2 cellular contexts compared by ENCODE assay signal in the genomic region with DNA sequence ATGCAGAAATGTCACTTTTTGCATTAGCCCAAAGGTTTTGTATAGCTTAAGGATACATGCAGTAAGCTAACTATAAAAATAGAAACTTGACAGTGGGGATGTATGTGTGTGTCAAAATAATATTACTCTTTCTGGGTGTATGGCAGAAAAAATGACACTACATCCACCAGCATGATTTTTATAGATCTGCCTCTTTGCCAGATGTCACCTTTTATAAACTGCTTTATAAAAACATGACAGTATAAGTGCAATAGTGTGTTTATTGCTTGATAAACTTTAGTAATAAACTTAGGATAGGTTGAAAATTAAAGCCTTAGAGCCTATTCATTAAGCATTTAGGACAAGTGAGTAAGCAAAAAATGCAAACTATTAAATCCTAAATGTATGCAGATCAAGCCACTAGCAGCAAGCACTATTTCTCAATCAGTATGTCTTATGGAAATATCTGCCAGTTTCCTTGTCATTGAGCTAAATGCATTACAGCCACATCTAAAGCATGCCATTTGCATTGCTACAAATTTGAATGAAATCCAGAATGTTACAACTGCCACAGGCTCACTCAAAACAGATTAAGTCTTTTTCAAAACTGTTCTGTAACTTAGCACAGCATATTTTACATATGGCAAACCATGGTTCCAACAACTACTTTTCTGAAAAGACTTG.
TF ChIP-seq lines count a peak whose summit lies in the region.

No MANE protein-coding gene starts in this region.

TF ChIP-seq in neural cell, 6 proteins besides CTCF, POLR2A, EP300 and RAD21:
- TF ChIP-seq POLR2AphosphoS5 (IDR thresholded peaks at IDR 0.05): peak; percentile 70
- TF ChIP-seq, protein P1, sequence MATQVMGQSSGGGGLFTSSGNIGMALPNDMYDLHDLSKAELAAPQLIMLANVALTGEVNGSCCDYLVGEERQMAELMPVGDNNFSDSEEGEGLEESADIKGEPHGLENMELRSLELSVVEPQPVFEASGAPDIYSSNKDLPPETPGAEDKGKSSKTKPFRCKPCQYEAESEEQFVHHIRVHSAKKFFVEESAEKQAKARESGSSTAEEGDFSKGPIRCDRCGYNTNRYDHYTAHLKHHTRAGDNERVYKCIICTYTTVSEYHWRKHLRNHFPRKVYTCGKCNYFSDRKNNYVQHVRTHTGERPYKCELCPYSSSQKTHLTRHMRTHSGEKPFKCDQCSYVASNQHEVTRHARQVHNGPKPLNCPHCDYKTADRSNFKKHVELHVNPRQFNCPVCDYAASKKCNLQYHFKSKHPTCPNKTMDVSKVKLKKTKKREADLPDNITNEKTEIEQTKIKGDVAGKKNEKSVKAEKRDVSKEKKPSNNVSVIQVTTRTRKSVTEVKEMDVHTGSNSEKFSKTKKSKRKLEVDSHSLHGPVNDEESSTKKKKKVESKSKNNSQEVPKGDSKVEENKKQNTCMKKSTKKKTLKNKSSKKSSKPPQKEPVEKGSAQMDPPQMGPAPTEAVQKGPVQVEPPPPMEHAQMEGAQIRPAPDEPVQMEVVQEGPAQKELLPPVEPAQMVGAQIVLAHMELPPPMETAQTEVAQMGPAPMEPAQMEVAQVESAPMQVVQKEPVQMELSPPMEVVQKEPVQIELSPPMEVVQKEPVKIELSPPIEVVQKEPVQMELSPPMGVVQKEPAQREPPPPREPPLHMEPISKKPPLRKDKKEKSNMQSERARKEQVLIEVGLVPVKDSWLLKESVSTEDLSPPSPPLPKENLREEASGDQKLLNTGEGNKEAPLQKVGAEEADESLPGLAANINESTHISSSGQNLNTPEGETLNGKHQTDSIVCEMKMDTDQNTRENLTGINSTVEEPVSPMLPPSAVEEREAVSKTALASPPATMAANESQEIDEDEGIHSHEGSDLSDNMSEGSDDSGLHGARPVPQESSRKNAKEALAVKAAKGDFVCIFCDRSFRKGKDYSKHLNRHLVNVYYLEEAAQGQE (IDR thresholded peaks at IDR 0.05; ENCODE audit: borderline replicate concordance): no peak

TF ChIP-seq in HepG2, 621 proteins besides CTCF, POLR2A, EP300 and RAD21:
- TF ChIP-seq PRPF4 (IDR thresholded peaks at IDR 0.05; ENCODE audit: low read depth, low read length, poor library complexity, severe bottlenecking) (no peak), MYC (CRISPR knock-in tag; IDR thresholded peaks at IDR 0.05; ENCODE audit: borderline replicate concordance) (no peak), BHLHE40 (IDR thresholded peaks at IDR 0.05; ENCODE audit: low read length) (no peak), ZNF235 (CRISPR knock-in tag; IDR thresholded peaks at IDR 0.05; ENCODE audit: borderline replicate concordance) (no peak), TCF7L2 (IDR thresholded peaks at IDR 0.05; ENCODE audit: low read depth, low read length) (no peak), ZZZ3 (CRISPR knock-in tag; IDR thresholded peaks at IDR 0.05; ENCODE audit: borderline replicate concordance) (no peak), AHR (CRISPR knock-in tag; IDR thresholded peaks at IDR 0.05) (no peak), HNRNPH1 (optimal IDR thresholded peaks at IDR 0.05; ENCODE audit: low read depth, low read length) (no peak), ZNF530 (CRISPR knock-in tag; IDR thresholded peaks at IDR 0.05; ENCODE audit: low read depth) (no peak), ZNF781 (CRISPR knock-in tag; IDR thresholded peaks at IDR 0.05; ENCODE audit: borderline replicate concordance, not compliant biosample characterization) (no peak)
- TF ChIP-seq, protein P2, sequence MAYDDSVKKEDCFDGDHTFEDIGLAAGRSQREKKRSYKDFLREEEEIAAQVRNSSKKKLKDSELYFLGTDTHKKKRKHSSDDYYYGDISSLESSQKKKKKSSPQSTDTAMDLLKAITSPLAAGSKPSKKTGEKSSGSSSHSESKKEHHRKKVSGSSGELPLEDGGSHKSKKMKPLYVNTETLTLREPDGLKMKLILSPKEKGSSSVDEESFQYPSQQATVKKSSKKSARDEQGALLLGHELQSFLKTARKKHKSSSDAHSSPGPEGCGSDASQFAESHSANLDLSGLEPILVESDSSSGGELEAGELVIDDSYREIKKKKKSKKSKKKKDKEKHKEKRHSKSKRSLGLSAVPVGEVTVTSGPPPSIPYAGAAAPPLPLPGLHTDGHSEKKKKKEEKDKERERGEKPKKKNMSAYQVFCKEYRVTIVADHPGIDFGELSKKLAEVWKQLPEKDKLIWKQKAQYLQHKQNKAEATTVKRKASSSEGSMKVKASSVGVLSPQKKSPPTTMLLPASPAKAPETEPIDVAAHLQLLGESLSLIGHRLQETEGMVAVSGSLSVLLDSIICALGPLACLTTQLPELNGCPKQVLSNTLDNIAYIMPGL (CRISPR knock-in tag; IDR thresholded peaks at IDR 0.05; ENCODE audit: borderline replicate concordance in 1 of 2, low read depth in 1 of 2): no peak
TF ChIP-seq in HepG2: peak in this region for 0.
